Comparison of ENCODE assay signal across 1 cellular context in genomic region chr12:23731493-23731892, GRCh38.
TF ChIP-seq lines count a peak whose summit lies in the region.

No MANE protein-coding gene starts in this region.

TF ChIP-seq in K562, 482 proteins besides CTCF, POLR2A, EP300 and RAD21 (continued from another document and continues in another):
- TF ChIP-seq ARID4B (CRISPR knock-in tag; IDR thresholded peaks at IDR 0.05) (no peak), ZNF77 (CRISPR knock-in tag; IDR thresholded peaks at IDR 0.05) (no peak), TFE3 (CRISPR knock-in tag; IDR thresholded peaks at IDR 0.05) (no peak), ZNF140 (CRISPR knock-in tag; IDR thresholded peaks at IDR 0.05) (no peak), ZNF57 (CRISPR knock-in tag; IDR thresholded peaks at IDR 0.05) (no peak), ZNF395 (CRISPR knock-in tag; IDR thresholded peaks at IDR 0.05) (no peak), REST (CRISPR knock-in tag; IDR thresholded peaks at IDR 0.05; ENCODE audit: low read depth) (no peak), ZFPM2 (CRISPR knock-in tag; IDR thresholded peaks at IDR 0.05) (no peak), CTBP1 (IDR thresholded peaks at IDR 0.05; ENCODE audit: borderline replicate concordance) (no peak), PTBP1 (IDR thresholded peaks at IDR 0.05; ENCODE audit: low read depth, low read length) (no peak), RBM22 (IDR thresholded peaks at IDR 0.05; ENCODE audit: low read depth, low read length, poor library complexity, severe bottlenecking) (no peak), VEZF1 (CRISPR knock-in tag; IDR thresholded peaks at IDR 0.05) (no peak), ZNF282 (CRISPR knock-in tag; IDR thresholded peaks at IDR 0.05) (no peak), CBX8 (IDR thresholded peaks at IDR 0.05; ENCODE audit: borderline replicate concordance, extremely low read depth, low read depth, low read length, poor library complexity, severe bottlenecking) (no peak), STAG1 (CRISPR knock-in tag; IDR thresholded peaks at IDR 0.05; ENCODE audit: borderline replicate concordance) (no peak), ZNF766 (CRISPR knock-in tag; conservative IDR thresholded peaks at IDR 0.05) (no peak), HINFP (tag; conservative IDR thresholded peaks at IDR 0.05; ENCODE audit: low read depth) (no peak), E2F6 (IDR thresholded peaks at IDR 0.05; ENCODE audit: borderline replicate concordance in 1 of 2, extremely low read depth in 1 of 2, insufficient read depth in 1 of 2, insufficient read length in 1 of 2, low read depth in 1 of 2, low read length in 1 of 2, poor library complexity in 1 of 2, severe bottlenecking in 1 of 2) (no peak), ZBTB7A (IDR thresholded peaks at IDR 0.05; ENCODE audit: borderline replicate concordance, control insufficient read depth, low read depth, low read length) (no peak), SPI1 (IDR thresholded peaks at IDR 0.05; ENCODE audit: borderline replicate concordance, low read depth, low read length) (no peak), MITF (IDR thresholded peaks at IDR 0.05) (no peak), ZNF717 (CRISPR knock-in tag; IDR thresholded peaks at IDR 0.05) (no peak), PYGO2 (tag; IDR thresholded peaks at IDR 0.05) (no peak), ZNF644 (tag; IDR thresholded peaks at IDR 0.05; ENCODE audit: low read depth) (no peak), SMARCB1 (IDR thresholded peaks at IDR 0.05; ENCODE audit: insufficient read length, low read depth) (no peak), E2F4 (CRISPR knock-in tag; IDR thresholded peaks at IDR 0.05; ENCODE audit: low read depth) (no peak), TCF7L2 (IDR thresholded peaks at IDR 0.05; ENCODE audit: low read depth, low read length) (no peak), NEUROD1 (IDR thresholded peaks at IDR 0.05; ENCODE audit: borderline replicate concordance, low read depth, low read length, partially characterized antibody) (no peak), ESRRB (CRISPR knock-in tag; IDR thresholded peaks at IDR 0.05; ENCODE audit: borderline replicate concordance) (no peak), NFE2L1 (tag; IDR thresholded peaks at IDR 0.05; ENCODE audit: borderline replicate concordance, low read depth) (no peak), ZNF184 (CRISPR knock-in tag; IDR thresholded peaks at IDR 0.05) (no peak), ZNF583 (CRISPR knock-in tag; IDR thresholded peaks at IDR 0.05) (no peak), SMARCA4 (IDR thresholded peaks at IDR 0.05) (peak; percentile 88), ZBTB17 (CRISPR knock-in tag; IDR thresholded peaks at IDR 0.05) (no peak), PHB2 (IDR thresholded peaks at IDR 0.05; ENCODE audit: low read depth) (no peak), TRIM24 (IDR thresholded peaks at IDR 0.05) (peak; percentile 28 to 57; a peak in 2 of 4 replicates), NFE2 (IDR thresholded peaks at IDR 0.05; ENCODE audit: low read depth) (no peak), ZFP30 (CRISPR knock-in tag; IDR thresholded peaks at IDR 0.05; ENCODE audit: borderline replicate concordance) (no peak), ZNF384 (IDR thresholded peaks at IDR 0.05; ENCODE audit: low read depth, low read length) (peak; percentile 84), ZNF764 (CRISPR knock-in tag; IDR thresholded peaks at IDR 0.05; ENCODE audit: low read depth) (no peak), FOSL1 (tag; conservative IDR thresholded peaks at IDR 0.05) (no peak), ZBTB5 (IDR thresholded peaks at IDR 0.05) (no peak), EP400 (IDR thresholded peaks at IDR 0.05) (0 out of 2 replicates have a peak, but pooled peaks have one; percentile 11)
